Comparison of ENCODE assay signal across 13 cellular contexts in genomic region chr13:76720416-76720815, GRCh38.
DNase-seq lines count a peak whose midpoint lies in the region; ATAC-seq and TF ChIP-seq lines count a peak whose summit lies in the region.
"Had no signal": no experiment of that assay in that cellular context is flagged by ENCODE, and none has a peak within 500 bp of the region (broad histone marks: within the 10 kb centered on the region; RNA-seq: fewer than 3 reads in every experiment).

No MANE protein-coding gene starts in this region.

- H3K27me3 ChIP-seq in neutrophil = no peaks in the 10 kb centered on the region
- H3K27me3 ChIP-seq: BE2C had no signal

- H3K27ac ChIP-seq in neutrophil = peak overlapping the region; percentile 87
- H3K27ac ChIP-seq: GM23248 had no signal

- no peak for ATAC-seq in HG03097 (IDR thresholded peaks at IDR 0.05; ENCODE audit: low FRiP score, unreplicated experiment)

- H3K4me3 ChIP-seq in foreskin fibroblast (ENCODE audit: low read depth in 1 of 2, low read length in 2 of 2) (no peak overlapping the region), neutrophil (ENCODE audit: low read depth in 1 of 2, low read length in 1 of 2) (no peak overlapping the region)
- H3K4me3 ChIP-seq: GM23248, HAP-1 had no signal

- no peak for TF ChIP-seq CTCF in foreskin fibroblast (IDR thresholded peaks at IDR 0.05; ENCODE audit: low read depth, low read length)
- TF ChIP-seq CTCF in neutrophil (IDR thresholded peaks at IDR 0.05) = no peak

- no peaks in the 10 kb centered on the region for H3K9me3 ChIP-seq in neutrophil
- H3K9me3 ChIP-seq: BE2C, HAP-1 had no signal

- no peaks in the 10 kb centered on the region for H3K36me3 ChIP-seq in neutrophil
- H3K36me3 ChIP-seq: BE2C, HAP-1 had no signal

- peak; percentile 60 for DNase-seq in amniotic epithelial cell (ENCODE audit: low read depth)
- DNase-seq in foreskin fibroblast = peak; percentile 38 to 55
- no peak for DNase-seq in NCI-H2227 treated with DMSO at 0.1 percent for 48 hours (lab: John Stamatoyannopoulos, UW)
- no peak for DNase-seq in HK-2 (ENCODE audit: unreplicated experiment)
- DNase-seq: ACHN; BE2C; CD4-positive, alpha-beta T cell; DMS153; DMS79; GM23248 had no signal

- peaks cover 55 to 58% of the 10 kb centered on the region in 2 experiments for H3K4me1 ChIP-seq in neutrophil (ENCODE audit: control insufficient read depth in 1 of 2, insufficient read depth in 1 of 2, low read depth in 1 of 2, low read length in 1 of 2)
- H3K4me1 ChIP-seq: HAP-1 had no signal

Comparison
In these comparisons a context has a peak if more than half of its experiments do, and no peak if none do; other contexts are left out.
1. DNase-seq: peak in amniotic epithelial cell (single experiment) and foreskin fibroblast (2 of 2); none in NCI-H2227 treated with DMSO at 0.1 percent for 48 hours (single experiment) and HK-2 (single experiment).